Comparison of ENCODE assay signal across 20 cellular contexts in the genomic region with DNA sequence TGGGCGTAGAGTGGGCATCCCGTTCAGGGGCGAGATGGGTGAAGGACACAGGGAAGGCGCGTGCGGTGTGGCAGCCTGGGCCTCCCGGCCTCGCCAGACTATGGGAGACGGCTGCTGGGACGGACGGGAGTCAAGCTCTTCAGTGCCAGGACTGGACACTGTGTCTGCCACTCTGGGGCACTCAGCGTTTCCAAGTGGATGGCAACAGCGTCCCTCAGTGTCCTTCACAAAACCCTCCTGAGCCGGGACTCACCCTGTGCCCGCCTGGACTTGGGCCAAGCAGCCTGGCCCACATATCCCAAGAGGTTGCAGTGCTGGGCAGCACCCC. TPM values are rescaled to one million over a fixed set of nuclear protein-coding genes. Genes with fewer than 3 reads are reported as not detected.
DNase-seq lines count a peak whose midpoint lies in the region; ATAC-seq, FAIRE-seq and TF ChIP-seq lines count a peak whose summit lies in the region.
"Had no signal": no experiment of that assay in that cellular context is flagged by ENCODE, and none has a peak within 500 bp of the region (broad histone marks: within the 10 kb centered on the region; RNA-seq: fewer than 3 reads in every experiment).

No MANE protein-coding gene starts in this region.

- H4K8ac ChIP-seq in H1 (ENCODE audit: extremely low read depth, insufficient read depth, low read length): no peak overlapping the region

- H3K36me3 ChIP-seq in H1 (ENCODE audit: control insufficient read depth in 2 of 4, insufficient read depth in 4 of 4, low read length in 3 of 4): no peaks in the 10 kb centered on the region
- no peaks in the 10 kb centered on the region for H3K36me3 ChIP-seq in HepG2 (replicated peaks in 1 of 2; ENCODE audit: control insufficient read depth in 1 of 2, insufficient read depth in 2 of 2, low read length in 2 of 2)
- H3K36me3 ChIP-seq in upper lobe of left lung: no peaks in the 10 kb centered on the region
- H3K36me3 ChIP-seq: BLaER1, pancreas had no signal

- H4K5ac ChIP-seq in H1 (ENCODE audit: insufficient read length, low read depth, low read length): no peak overlapping the region

- in situ Hi-C loops in HepG2 (cut with HindIII; ENCODE audit: extremely low pct_ligation_motif_present, low pct_unique_long_range_greater_than_20kb): no loop called here

- no peak for DNase-seq in activated naive CD8-positive, alpha-beta T cell treated with anti-CD3 and anti-CD28 coated beads, Interleukin-2, amount 50 U/mL, for 24 hours
- DNase-seq in H1 (ENCODE audit: low read depth in 1 of 2, low spot score in 2 of 2): no peak
- DNase-seq in HepG2 (ENCODE audit: low spot score): no peak
- DNase-seq in upper lobe of left lung: peak; percentile 81
- no peak for DNase-seq in RWPE1 (ENCODE audit: low spot score)
- no peak for DNase-seq in EL
- no peak for DNase-seq in activated naive CD4-positive, alpha-beta T cell treated with Interleukin-2 at 50 U/mL for 16 hours
- DNase-seq: 8988T; activated CD4-positive, alpha-beta T cell treated with anti-CD3 and anti-CD28 coated beads for 48 hours; activated effector memory CD4-positive, alpha-beta T cell treated with Interleukin-2 at 50 U/mL for 16 hours; GF-D8; NCI-H2227 treated with DMSO at 0.1 percent for 48 hours; stimulated activated CD4-positive, alpha-beta T cell treated with anti-CD3 and anti-CD28 coated beads, Interleukin-4, amount 100 ng/mL, for 1 hour; SW 1271 had no signal

- H2BK12ac ChIP-seq in H1 (ENCODE audit: low read depth, low read length): no peak overlapping the region; the same call in 1 of the 2 replicates

- H4K20me1 ChIP-seq in H1 (replicated peaks in 1 of 2; ENCODE audit: control insufficient read depth in 1 of 2, insufficient read depth in 2 of 2, low read length in 2 of 2): peaks cover 0 to 5% of the 10 kb centered on the region in 2 experiments
- H4K20me1 ChIP-seq in HepG2 (ENCODE audit: insufficient read depth, low read length): no peaks in the 10 kb centered on the region
- H4K20me1 ChIP-seq: BLaER1 had no signal

- no peak overlapping the region for H3K14ac ChIP-seq in H1 (ENCODE audit: insufficient read length)

- H3K27me3 Mint-ChIP-seq in activated naive CD8-positive, alpha-beta T cell: peaks cover 8% of the 10 kb centered on the region
- H3K27me3 Mint-ChIP-seq in activated naive CD8-positive, alpha-beta T cell treated with anti-CD3 and anti-CD28 coated beads, Interleukin-2, amount 50 U/mL, for 24 hours: peaks cover 28% of the 10 kb centered on the region

- H3K79me2 ChIP-seq in H1 (ENCODE audit: control insufficient read depth in 1 of 2, insufficient read depth in 2 of 2, low read length in 2 of 2) (no peaks in the 10 kb centered on the region), HepG2 (ENCODE audit: insufficient read depth, low read length) (no peaks in the 10 kb centered on the region)

- no peak overlapping the region for H3K18ac ChIP-seq in H1 (ENCODE audit: extremely low read depth, low read length)

- H3K9me3 Mint-ChIP-seq in activated naive CD8-positive, alpha-beta T cell (ENCODE audit: low read depth): no peaks in the 10 kb centered on the region
- H3K9me3 Mint-ChIP-seq in activated naive CD8-positive, alpha-beta T cell treated with anti-CD3 and anti-CD28 coated beads, Interleukin-2, amount 50 U/mL, for 24 hours: no peaks in the 10 kb centered on the region
- H3K9me3 Mint-ChIP-seq: central memory CD8-positive, alpha-beta T cell had no signal

- no peak overlapping the region for H3K4ac ChIP-seq in H1 (replicated peaks; ENCODE audit: insufficient read length, low read depth, low read length)

- H3K23ac ChIP-seq in H1 (ENCODE audit: insufficient read length): no peak overlapping the region

- no peak for TF ChIP-seq CTCF in H1 (IDR thresholded peaks at IDR 0.05; ENCODE audit: control extremely low read depth in 1 of 3, insufficient read depth in 1 of 3, low read depth in 1 of 3, low read length in 3 of 3)
- no peak for TF ChIP-seq CTCF in HepG2 (CRISPR knock-in tag; IDR thresholded peaks at IDR 0.05)
- no peak for TF ChIP-seq CTCF in upper lobe of left lung (IDR thresholded peaks at IDR 0.05)
- TF ChIP-seq CTCF in RWPE1 (conservative IDR thresholded peaks at IDR 0.05; ENCODE audit: low read depth): no peak

- FAIRE-seq in H1 (lab: Jason Lieb, UNC) (no peak), HepG2 (lab: Jason Lieb, UNC) (no peak)
- FAIRE-seq: pancreas, RCC 7860 had no signal

- no peak overlapping the region for H3K27ac Mint-ChIP-seq in activated naive CD8-positive, alpha-beta T cell
- H3K27ac Mint-ChIP-seq in activated naive CD8-positive, alpha-beta T cell treated with anti-CD3 and anti-CD28 coated beads, Interleukin-2, amount 50 U/mL, for 24 hours: no peak overlapping the region

- CTCF ChIA-PET in H1 (lab: Charles Lee; ENCODE audit: partially characterized antibody): interaction anchor here (0.6 kb wide), 1 partner anchor 233 kb away, joined by 3 read pairs; no protein-coding TSS in a partner anchor
- CTCF ChIA-PET in HepG2 (lab: Yijun Ruan, JAX; ENCODE audit: low intra/inter-chr PET ratio, low total read pairs): no interaction called here
- CTCF ChIA-PET in RWPE1 (lab: Yijun Ruan, JAX): interaction anchor here (0.6 kb wide), 2 partner anchors 25 to 99 kb away, joined by 3 read pairs; no protein-coding TSS in a partner anchor

- H3K79me1 ChIP-seq in H1 (ENCODE audit: low read depth, low read length): no peaks in the 10 kb centered on the region

- no peak overlapping the region for H4K91ac ChIP-seq in H1 (replicated peaks; ENCODE audit: insufficient read length, low read length)

- TF ChIP-seq RAD21 in H1 (IDR thresholded peaks at IDR 0.05 in 1 of 2, conservative IDR thresholded peaks at IDR 0.05 in 1 of 2; ENCODE audit: low read depth in 2 of 2, low read length in 2 of 2): no peak
- no peak for TF ChIP-seq RAD21 in HepG2 (CRISPR knock-in tag; IDR thresholded peaks at IDR 0.05)

- H3K4me1 ChIP-seq in H1 (replicated peaks in 1 of 4; ENCODE audit: control insufficient read depth in 3 of 4, insufficient read depth in 4 of 4, low read length in 3 of 4) (peaks cover 4 to 10% (median 7%) of the 10 kb centered on the region in 4 experiments), HepG2 (ENCODE audit: insufficient read depth, low read length) (peaks cover 50% of the 10 kb centered on the region), upper lobe of left lung (peaks cover 16 to 41% (median 30%) of the 10 kb centered on the region in 4 donors)

- TF ChIP-seq POLR2A in H1 (IDR thresholded peaks at IDR 0.05; ENCODE audit: control extremely low read depth in 1 of 2, low read depth in 2 of 2, low read length in 2 of 2): no peak
- no peak for TF ChIP-seq POLR2A in HepG2 (IDR thresholded peaks at IDR 0.05; ENCODE audit: insufficient read depth in 1 of 2, low read depth in 2 of 2, low read length in 2 of 2)
- TF ChIP-seq POLR2A in upper lobe of left lung (IDR thresholded peaks at IDR 0.05): peak in 1 of 4 donors; percentile 13

- POLR2A ChIA-PET in H1 (lab: Charles Lee; ENCODE audit: partially characterized antibody) (interaction anchor here (1.0 to 1.5 kb wide), 3 partner anchors 17 to 29 kb away, joined by 3 to 7 read pairs (median 3); a partner anchor contains a TSS), HepG2 (lab: Yijun Ruan, JAX) (interaction anchor here (1.1 kb wide), 1 partner anchor 9 kb away, joined by 3 read pairs; no protein-coding TSS in a partner anchor), RWPE1 (lab: Yijun Ruan, JAX; ENCODE audit: low non-redundant PET) (no interaction called here)

- peak overlapping the region; percentile 7 for H3K4me3 Mint-ChIP-seq in activated naive CD8-positive, alpha-beta T cell
- H3K4me3 Mint-ChIP-seq in activated naive CD8-positive, alpha-beta T cell treated with anti-CD3 and anti-CD28 coated beads, Interleukin-2, amount 50 U/mL, for 24 hours: no peak overlapping the region
- H3K4me3 Mint-ChIP-seq: central memory CD8-positive, alpha-beta T cell had no signal

- 86% methylated on average over 15 of the region's 15 CpGs; no CpG with 5 or more reads in 1 of the 2 experiments for WGBS in H1 (ENCODE audit: extremely low coverage in 1 of 2, insufficient coverage in 1 of 2, insufficient read length in 1 of 2, insufficient replicate concordance in 2 of 2, low coverage in 1 of 2, low lambda C conversion rate in 2 of 2, missing lambda C conversion rate in 1 of 2), 2 experiments
- WGBS in HepG2 (ENCODE audit: low lambda C conversion rate): 75% methylated on average over 15 of the region's 15 CpGs
- 69 to 72% methylated on average over 15 of the region's 15 CpGs for WGBS in upper lobe of left lung, 2 donors

- no peaks in the 10 kb centered on the region for H3K9me3 ChIP-seq in H1 (ENCODE audit: insufficient read depth in 2 of 2, low read depth in 1 of 2, low read length in 1 of 2)
- H3K9me3 ChIP-seq in HepG2 (ENCODE audit: low read length): no peaks in the 10 kb centered on the region
- no peaks in the 10 kb centered on the region for H3K9me3 ChIP-seq in upper lobe of left lung
- H3K9me3 ChIP-seq: BLaER1, pancreas had no signal

- H3K23me2 ChIP-seq in H1 (ENCODE audit: low read depth, low read length): peaks cover 21% of the 10 kb centered on the region; the same call in 1 of the 2 replicates

- no peak overlapping the region for H2BK120ac ChIP-seq in H1 (replicated peaks; ENCODE audit: low read depth, low read length)

- H3K36me3 Mint-ChIP-seq in activated naive CD8-positive, alpha-beta T cell: no peaks in the 10 kb centered on the region
- H3K36me3 Mint-ChIP-seq in activated naive CD8-positive, alpha-beta T cell treated with anti-CD3 and anti-CD28 coated beads, Interleukin-2, amount 50 U/mL, for 24 hours (ENCODE audit: low read depth): no peaks in the 10 kb centered on the region

- TF ChIP-seq EP300 in H1 (IDR thresholded peaks at IDR 0.05; ENCODE audit: borderline replicate concordance in 1 of 2, low read depth in 2 of 2, low read length in 2 of 2) (no peak), HepG2 (IDR thresholded peaks at IDR 0.05; ENCODE audit: low read depth in 2 of 2, low read length in 2 of 2) (no peak), HepG2 (CRISPR knock-in tag; IDR thresholded peaks at IDR 0.05; ENCODE audit: borderline replicate concordance) (no peak), upper lobe of left lung (IDR thresholded peaks at IDR 0.05) (no peak)

- no TSS peak for BruUV-seq in HepG2 (replicated peaks; lab: Mats Ljungman, UMichigan)

- H2BK15ac ChIP-seq in H1 (ENCODE audit: low read length): no peak overlapping the region

- peak overlapping the region in 3 of 4 experiments; percentile 32 to 64 (median 43); a peak in 2 of 8 replicates for H3K4me3 ChIP-seq in H1 (ENCODE audit: extremely low read depth in 1 of 4, insufficient read depth in 2 of 4, low read depth in 3 of 4, low read length in 4 of 4)
- H3K4me3 ChIP-seq in HepG2 (replicated peaks in 1 of 3; ENCODE audit: insufficient read depth in 1 of 3, low read depth in 2 of 3, low read length in 3 of 3): no peak overlapping the region
- peak overlapping the region in 2 of 4 donors; percentile 45 to 46 for H3K4me3 ChIP-seq in upper lobe of left lung
- H3K4me3 ChIP-seq: BLaER1, skin epidermis had no signal

- H2AK5ac ChIP-seq in H1 (ENCODE audit: low read depth, low read length): no peak overlapping the region

- no peak overlapping the region for H2BK20ac ChIP-seq in H1 (ENCODE audit: low read length)

- H2AFZ ChIP-seq in H1 (ENCODE audit: low read length) (no peak overlapping the region), HepG2 (ENCODE audit: low read length) (no peak overlapping the region)

- ATAC-seq in activated naive CD8-positive, alpha-beta T cell treated with anti-CD3 and anti-CD28 coated beads, Interleukin-2, amount 50 U/mL, for 24 hours: no peak
- ATAC-seq in HepG2 (no peak), upper lobe of left lung (ENCODE audit: low FRiP score in 2 of 2) (peak; percentile 3 to 54)

- H3K4me1 Mint-ChIP-seq in activated naive CD8-positive, alpha-beta T cell (ENCODE audit: low read depth): peaks cover 4% of the 10 kb centered on the region
- peaks cover 3% of the 10 kb centered on the region for H3K4me1 Mint-ChIP-seq in activated naive CD8-positive, alpha-beta T cell treated with anti-CD3 and anti-CD28 coated beads, Interleukin-2, amount 50 U/mL, for 24 hours
- H3K4me1 Mint-ChIP-seq: central memory CD8-positive, alpha-beta T cell had no signal

- H3K27me3 ChIP-seq in H1 (replicated peaks in 1 of 4; ENCODE audit: control insufficient read depth in 3 of 4, extremely low read depth in 1 of 4, insufficient read depth in 3 of 4, low read length in 3 of 4) (peaks cover 18 to 35% (median 31%) of the 10 kb centered on the region in 4 experiments), HepG2 (ENCODE audit: control insufficient read depth in 1 of 2, insufficient read depth in 2 of 2, low read length in 2 of 2) (peaks cover 4 to 29% of the 10 kb centered on the region in 2 experiments; a peak in 4 of 5 replicates), upper lobe of left lung (peaks cover 0 to 17% (median 4%) of the 10 kb centered on the region in 4 donors)
- H3K27me3 ChIP-seq: pancreas had no signal

- H2BK5ac ChIP-seq in H1 (ENCODE audit: low read depth, low read length): no peak overlapping the region

- no peak overlapping the region for H3K9ac ChIP-seq in H1 (replicated peaks in 1 of 4; ENCODE audit: extremely low read depth in 1 of 4, low read depth in 3 of 4, low read length in 3 of 4)
- H3K9ac ChIP-seq in HepG2 (ENCODE audit: insufficient read depth, low read depth, low read length): no peak overlapping the region
- H3K9ac ChIP-seq: BLaER1 had no signal

- H3K4me2 ChIP-seq in H1 (ENCODE audit: insufficient read depth in 1 of 2, low read depth in 2 of 2, low read length in 2 of 2): peak overlapping the region; percentile 77 to 83
- H3K4me2 ChIP-seq in HepG2 (ENCODE audit: low read depth, low read length): no peak overlapping the region

- intact Hi-C loops in HepG2 (cut with micrococcal nuclease; ENCODE audit: unreplicated experiment): no loop called here

- H3K27ac ChIP-seq in H1 (ENCODE audit: low read depth, low read length) (no peak overlapping the region), HepG2 (ENCODE audit: extremely low read length, insufficient read depth, low read length) (no peak overlapping the region), upper lobe of left lung (peak overlapping the region in 1 of 4 donors; percentile 80), RWPE1 (no peak overlapping the region)
- H3K27ac ChIP-seq: BLaER1, pancreas, skin epidermis had no signal

- H3K56ac ChIP-seq in H1 (replicated peaks; ENCODE audit: insufficient read length, low read depth, low read length): no peak overlapping the region

RNA-seq across cellular contexts. Expression of a gene that starts 16.3 kb away (rescaled TPM):
- total RNA-seq in H1 (2021; fragmentation: NEBNext Ultra II Directional; extraction: Animal tissue kit (Norgen Biotek cat#: 25700)): 33.7 and 34.7 TPM in 2 replicates
- 37.6 and 47.9 TPM in 2 replicates for polyA plus RNA-seq in H1 (2011; rRNA removed)
- 33.5 TPM for polyA plus RNA-seq in H1 (2011; cell fraction: cytosol; rRNA removed)
- polyA plus RNA-seq in H1 (2011; cell fraction: nucleus; rRNA removed): 50.2 TPM
- 18.3 to 27.4 TPM (median 25.2 TPM) in 4 replicates for polyA plus RNA-seq in H1 (2012, experiment 1 of 2)
- polyA plus RNA-seq in H1 (2012, experiment 2 of 2): 30.5 TPM
- 25.1 TPM for polyA plus RNA-seq in H1 (2013, experiment 1 of 2)
- polyA plus RNA-seq in H1 (2013, experiment 2 of 2): 24.1 TPM
- 14.2 and 14.4 TPM in 2 replicates for polyA minus RNA-seq in H1 (2011; rRNA and poly(A)+ RNA removed)
- polyA minus RNA-seq in H1 (2011; cell fraction: cytosol; rRNA and poly(A)+ RNA removed): 13.2 TPM
- polyA minus RNA-seq in H1 (2011; cell fraction: nucleus; rRNA and poly(A)+ RNA removed): 12.3 TPM
- 30.2 and 35.5 TPM in 2 replicates for total RNA-seq in HepG2 (2016; rRNA removed; fragmentation: Illumina TruSeq; extraction: Trizol)
- total RNA-seq in HepG2 (2016; cell fraction: cytosol; rRNA removed; fragmentation: Illumina TruSeq; extraction: Trizol; ENCODE audit: low read depth): 22.2 and 23.9 TPM in 2 replicates
- 28.1 and 36.4 TPM in 2 replicates for total RNA-seq in HepG2 (2016; cell fraction: insoluble cytoplasmic fraction; rRNA removed; fragmentation: Illumina TruSeq; extraction: Trizol)
- total RNA-seq in HepG2 (2016; cell fraction: membrane; rRNA removed; fragmentation: Illumina TruSeq; extraction: Trizol): 58.8 and 67.3 TPM in 2 replicates
- 18.8 and 20.8 TPM in 2 replicates for total RNA-seq in HepG2 (2016; cell fraction: nucleus; rRNA removed; fragmentation: Illumina TruSeq; extraction: Trizol)
- 39.2 and 58.1 TPM in 2 replicates for polyA plus RNA-seq in HepG2 (2011; rRNA removed)
- 49.3 and 71.9 TPM in 2 replicates for polyA plus RNA-seq in HepG2 (2011; cell fraction: cytosol; rRNA removed)
- polyA plus RNA-seq in HepG2 (2011; cell fraction: nucleus; rRNA removed): 101 and 104 TPM in 2 replicates
- polyA plus RNA-seq in HepG2 (2012): 43.9 and 55.3 TPM in 2 replicates
- polyA plus RNA-seq in HepG2 (2016; cell fraction: cytosol; fragmentation: Illumina TruSeq; extraction: Trizol; ENCODE audit: low read depth): 28.1 and 33.7 TPM in 2 replicates
- 37.9 and 46.1 TPM in 2 replicates for polyA plus RNA-seq in HepG2 (2016; cell fraction: insoluble cytoplasmic fraction; fragmentation: Illumina TruSeq; extraction: Trizol; ENCODE audit: low read depth)
- 64.2 and 66.8 TPM in 2 replicates for polyA plus RNA-seq in HepG2 (2016; cell fraction: membrane; fragmentation: Illumina TruSeq; extraction: Trizol; ENCODE audit: low read depth)
- polyA plus RNA-seq in HepG2 (2016; cell fraction: nucleus; fragmentation: Illumina TruSeq; extraction: Trizol; ENCODE audit: insufficient read depth, low read depth): 41.2 and 42.5 TPM in 2 replicates
- 10.1 and 74.6 TPM in 2 replicates for polyA minus RNA-seq in HepG2 (2011; rRNA and poly(A)+ RNA removed; ENCODE audit: low replicate concordance)
- 39.7 and 41.5 TPM in 2 replicates for polyA minus RNA-seq in HepG2 (2011; cell fraction: cytosol; rRNA and poly(A)+ RNA removed)
- 9.9 and 12.7 TPM in 2 replicates for polyA minus RNA-seq in HepG2 (2011; cell fraction: nucleus; rRNA and poly(A)+ RNA removed)
- total RNA-seq in upper lobe of left lung: 100 to 1,000 TPM in 1 of 6 donors, 10 to 100 TPM in 5; 42.9 to 143 (median 61.3) TPM

RNA-seq across cellular contexts. Expression of a gene that starts 33.9 kb away (rescaled TPM):
- total RNA-seq in H1 (2021; fragmentation: NEBNext Ultra II Directional; extraction: Animal tissue kit (Norgen Biotek cat#: 25700)): 159 and 162 TPM in 2 replicates
- polyA plus RNA-seq in H1 (2011; rRNA removed) (546 and 743 TPM in 2 replicates), HepG2 (2011; rRNA removed) (481 and 626 TPM in 2 replicates)
- 422 TPM for polyA plus RNA-seq in H1 (2011; cell fraction: cytosol; rRNA removed)
- polyA plus RNA-seq in H1 (2011; cell fraction: nucleus; rRNA removed): 1,385 TPM
- 179 to 242 TPM (median 225 TPM) in 4 replicates for polyA plus RNA-seq in H1 (2012, experiment 1 of 2)
- 236 TPM for polyA plus RNA-seq in H1 (2012, experiment 2 of 2)
- polyA plus RNA-seq in H1 (2013, experiment 1 of 2): 117 TPM
- polyA plus RNA-seq in H1 (2013, experiment 2 of 2): 108 TPM
- 256 and 338 TPM in 2 replicates for polyA minus RNA-seq in H1 (2011; rRNA and poly(A)+ RNA removed)
- polyA minus RNA-seq in H1 (2011; cell fraction: cytosol; rRNA and poly(A)+ RNA removed): 108 TPM
- 190 TPM for polyA minus RNA-seq in H1 (2011; cell fraction: nucleus; rRNA and poly(A)+ RNA removed)
- total RNA-seq in HepG2 (2016; rRNA removed; fragmentation: Illumina TruSeq; extraction: Trizol) (123 and 177 TPM in 2 replicates), upper lobe of left lung (100 to 1,000 TPM in 5 of 6 donors, 10 to 100 TPM in 1; 97.3 to 351 (median 134) TPM)
- 143 and 149 TPM in 2 replicates for total RNA-seq in HepG2 (2016; cell fraction: cytosol; rRNA removed; fragmentation: Illumina TruSeq; extraction: Trizol; ENCODE audit: low read depth)
- 108 and 184 TPM in 2 replicates for total RNA-seq in HepG2 (2016; cell fraction: insoluble cytoplasmic fraction; rRNA removed; fragmentation: Illumina TruSeq; extraction: Trizol)
- 217 TPM in 2 replicates for total RNA-seq in HepG2 (2016; cell fraction: membrane; rRNA removed; fragmentation: Illumina TruSeq; extraction: Trizol)
- total RNA-seq in HepG2 (2016; cell fraction: nucleus; rRNA removed; fragmentation: Illumina TruSeq; extraction: Trizol): 128 and 139 TPM in 2 replicates
- 323 and 410 TPM in 2 replicates for polyA plus RNA-seq in HepG2 (2011; cell fraction: cytosol; rRNA removed)
- 1,381 and 1,393 TPM in 2 replicates for polyA plus RNA-seq in HepG2 (2011; cell fraction: nucleus; rRNA removed)
- polyA plus RNA-seq in HepG2 (2012): 200 and 245 TPM in 2 replicates
- 126 and 132 TPM in 2 replicates for polyA plus RNA-seq in HepG2 (2016; cell fraction: cytosol; fragmentation: Illumina TruSeq; extraction: Trizol; ENCODE audit: low read depth)
- 133 and 166 TPM in 2 replicates for polyA plus RNA-seq in HepG2 (2016; cell fraction: insoluble cytoplasmic fraction; fragmentation: Illumina TruSeq; extraction: Trizol; ENCODE audit: low read depth)
- polyA plus RNA-seq in HepG2 (2016; cell fraction: membrane; fragmentation: Illumina TruSeq; extraction: Trizol; ENCODE audit: low read depth): 186 and 199 TPM in 2 replicates
- polyA plus RNA-seq in HepG2 (2016; cell fraction: nucleus; fragmentation: Illumina TruSeq; extraction: Trizol; ENCODE audit: insufficient read depth, low read depth): 341 and 351 TPM in 2 replicates
- polyA minus RNA-seq in HepG2 (2011; rRNA and poly(A)+ RNA removed; ENCODE audit: low replicate concordance): 198 and 615 TPM in 2 replicates
- polyA minus RNA-seq in HepG2 (2011; cell fraction: cytosol; rRNA and poly(A)+ RNA removed): 125 and 128 TPM in 2 replicates
- 166 and 229 TPM in 2 replicates for polyA minus RNA-seq in HepG2 (2011; cell fraction: nucleus; rRNA and poly(A)+ RNA removed)

Comparison
In these comparisons a context has a peak if more than half of its experiments do, and no peak if none do; other contexts are left out.
1. ATAC-seq: peak in upper lobe of left lung (2 of 2); none in activated naive CD8-positive, alpha-beta T cell treated with anti-CD3 and anti-CD28 coated beads, Interleukin-2, amount 50 U/mL, for 24 hours (single experiment) and HepG2 (single experiment).
2. DNase-seq: peak in upper lobe of left lung (2 of 2); none in activated naive CD8-positive, alpha-beta T cell treated with anti-CD3 and anti-CD28 coated beads, Interleukin-2, amount 50 U/mL, for 24 hours (single experiment), H1 (0 of 2), HepG2 (single experiment), RWPE1 (single experiment), EL (single experiment) and activated naive CD4-positive, alpha-beta T cell treated with Interleukin-2 at 50 U/mL for 16 hours (single experiment).
3. H3K4me3 ChIP-seq: peak in H1 (3 of 4); none in HepG2 (0 of 3).